In genomic region chr3:171977426-171977825, GRCh38 we compare ENCODE assay signal across 24 cellular contexts.
"Had no signal": no experiment of that assay in that cellular context is flagged by ENCODE, and none has a peak within 500 bp of the region (broad histone marks: within the 10 kb centered on the region; RNA-seq: fewer than 3 reads in every experiment).

No MANE protein-coding gene starts in this region.

- ATAC-seq: activated T-helper 17 cell treated with anti-CD3 and anti-CD28 coated beads, Interleukin-2, amount 50 U/mL, for 72 hours; body of pancreas; foreskin keratinocyte; right cardiac atrium; stimulated activated naive CD8-positive, alpha-beta T cell treated with anti-CD3 and anti-CD28 coated beads, Interleukin-15, Interleukin-2, amounts not matched to agents 100 U/mL and 50 U/mL, for 24 hours; WTC11 had no signal

- H3K9me3 ChIP-seq: body of pancreas, prostate gland, tibial artery, uterus had no signal

- H2AFZ ChIP-seq: hepatocyte had no signal

- H3K79me2 ChIP-seq: hepatocyte had no signal

- H3K4me3 Mint-ChIP-seq: activated CD4-positive, alpha-beta memory T cell treated with anti-CD3 and anti-CD28 coated beads for 36 hours; activated naive CD8-positive, alpha-beta T cell treated with anti-CD3 and anti-CD28 coated beads for 36 hours; activated T-helper 17 cell treated with anti-CD3 and anti-CD28 coated beads, Interleukin-2, amount 50 U/mL, for 72 hours; endodermal cell; nephron progenitor cell; WTC11 had no signal

- H3K27ac ChIP-seq: body of pancreas, epithelial cell of prostate, foreskin keratinocyte, hepatocyte, prostate gland, tibial artery, uterus had no signal

- H3K27me3 ChIP-seq: body of pancreas, dorsolateral prefrontal cortex, hepatocyte, tibial artery, uterus had no signal

- H3K4me3 ChIP-seq: body of pancreas, dorsolateral prefrontal cortex, hepatocyte, prostate gland, tibial artery, uterus had no signal

- H3K36me3 ChIP-seq: prostate gland, tibial artery, uterus had no signal

- H3K27me3 Mint-ChIP-seq: activated naive CD8-positive, alpha-beta T cell treated with anti-CD3 and anti-CD28 coated beads for 36 hours had no signal

- H3K4me1 Mint-ChIP-seq: activated T-helper 17 cell treated with anti-CD3 and anti-CD28 coated beads, Interleukin-2, amount 50 U/mL, for 72 hours had no signal

- H3K27ac Mint-ChIP-seq: activated CD4-positive, alpha-beta memory T cell treated with anti-CD3 and anti-CD28 coated beads for 36 hours; activated T-helper 17 cell treated with anti-CD3 and anti-CD28 coated beads, Interleukin-2, amount 50 U/mL, for 72 hours; endodermal cell; nephron progenitor cell; WTC11 had no signal

- H3K4me1 ChIP-seq: body of pancreas, prostate gland had no signal

- H3K9me3 Mint-ChIP-seq: activated CD4-positive, alpha-beta memory T cell treated with anti-CD3 and anti-CD28 coated beads for 36 hours; activated T-helper 17 cell treated with anti-CD3 and anti-CD28 coated beads, Interleukin-2, amount 50 U/mL, for 72 hours; endodermal cell; nephron progenitor cell; WTC11 had no signal

- DNase-seq: activated CD4-positive, alpha-beta memory T cell treated with anti-CD3 and anti-CD28 coated beads for 36 hours; activated CD4-positive, alpha-beta T cell treated with anti-CD3 and anti-CD28 coated beads for 4 hours; activated naive CD4-positive, alpha-beta T cell; activated naive CD8-positive, alpha-beta T cell treated with anti-CD3 and anti-CD28 coated beads for 36 hours; activated T-cell treated with anti-CD3 and anti-CD28 coated beads, Interleukin-2, amount 50 U/mL, for 1 hour; amygdala; body of pancreas; caudate nucleus; dorsolateral prefrontal cortex; endodermal cell; foreskin keratinocyte; left cardiac atrium; nephron progenitor cell; right cardiac atrium; stimulated activated naive CD8-positive, alpha-beta T cell treated with anti-CD3 and anti-CD28 coated beads, Interleukin-15, Interleukin-2, amounts not matched to agents 100 U/mL and 50 U/mL, for 24 hours; substantia nigra; T-helper 2 cell; tibial artery; uterus had no signal

- H3K36me3 Mint-ChIP-seq: activated CD4-positive, alpha-beta memory T cell treated with anti-CD3 and anti-CD28 coated beads for 36 hours; WTC11 had no signal

- H3K4me2 ChIP-seq: hepatocyte had no signal
